In genomic region chr6:530425-530824, GRCh38 we compare ENCODE assay signal across 20 cellular contexts.
"Had no signal": no experiment of that assay in that cellular context is flagged by ENCODE, and none has a peak within 500 bp of the region (broad histone marks: within the 10 kb centered on the region; RNA-seq: fewer than 3 reads in every experiment).

No MANE protein-coding gene starts in this region.

- H3K36me3 ChIP-seq: MG63 had no signal

- DNase-seq: activated B cell treated with CpG ODN at 0.5 μM for 24 hours; activated CD4-positive, alpha-beta memory T cell treated with anti-CD3 and anti-CD28 coated beads, Interleukin-2, amount 10 ng/mL, durations not matched to agents 7 days and 5 days; activated CD4-positive, alpha-beta T cell treated with anti-CD3 and anti-CD28 coated beads for 1 hour; activated CD4-positive, alpha-beta T cell treated with anti-CD3 and anti-CD28 coated beads, Interleukin-2, amount 50 U/mL, for 1 hour; activated effector memory CD4-positive, alpha-beta T cell treated with Interleukin-2 at 50 U/mL for 16 hours; activated naive CD4-positive, alpha-beta T cell; activated T-cell treated with anti-CD3 and anti-CD28 coated beads for 4 hours; MG63; MV-4-11; NCI-H1105; NCI-H1436; NCI-H187; NCI-H2081; NCI-H446; NCI-H524; SIG-M5; T-helper 2 cell; T1000 had no signal

- H3K4me3 Mint-ChIP-seq: activated B cell treated with CpG ODN at 0.5 μM for 24 hours; activated CD4-positive, alpha-beta memory T cell treated with anti-CD3 and anti-CD28 coated beads, Interleukin-2, amount 10 ng/mL, durations not matched to agents 7 days and 5 days; activated naive CD4-positive, alpha-beta T cell treated with anti-CD3 and anti-CD28 coated beads, Interleukin-2, amount 50 U/mL, for 24 hours had no signal

- FAIRE-seq: TTC549 had no signal

- H3K27me3 ChIP-seq: MG63 had no signal

- H3K9me3 Mint-ChIP-seq: activated B cell treated with CpG ODN at 0.5 μM for 24 hours; activated CD4-positive, alpha-beta memory T cell treated with anti-CD3 and anti-CD28 coated beads, Interleukin-2, amount 10 ng/mL, durations not matched to agents 7 days and 5 days; activated naive CD4-positive, alpha-beta T cell treated with anti-CD3 and anti-CD28 coated beads, Interleukin-2, amount 50 U/mL, for 24 hours had no signal

- H3K27me3 Mint-ChIP-seq: activated B cell treated with CpG ODN at 0.5 μM for 24 hours; activated CD4-positive, alpha-beta memory T cell treated with anti-CD3 and anti-CD28 coated beads, Interleukin-2, amount 10 ng/mL, durations not matched to agents 7 days and 5 days; activated naive CD4-positive, alpha-beta T cell treated with anti-CD3 and anti-CD28 coated beads, Interleukin-2, amount 50 U/mL, for 24 hours had no signal

- H3K9me3 ChIP-seq: MG63 had no signal

- H3K27ac Mint-ChIP-seq: activated B cell treated with CpG ODN at 0.5 μM for 24 hours; activated CD4-positive, alpha-beta memory T cell treated with anti-CD3 and anti-CD28 coated beads, Interleukin-2, amount 10 ng/mL, durations not matched to agents 7 days and 5 days; activated naive CD4-positive, alpha-beta T cell treated with anti-CD3 and anti-CD28 coated beads, Interleukin-2, amount 50 U/mL, for 24 hours had no signal

- H3K4me3 ChIP-seq: MG63 had no signal
